ENCODE assay signal across 8 cellular contexts in genomic region chr16:70065746-70066658, GRCh38. TPM values are rescaled to one million over a fixed set of nuclear protein-coding genes. Genes with fewer than 3 reads are reported as not detected.
A peak's percentile ranks its signal among the peaks of the same experiment; 100 is the strongest.
DNase-seq lines count a peak whose midpoint lies in the region; ATAC-seq and TF ChIP-seq lines count a peak whose summit lies in the region.
"Not testable (repeated sequence)": the region's sequence is repeated elsewhere in the genome, so short reads cannot be mapped to it uniquely, and the experiment has no call there.

No MANE protein-coding gene starts in this region.

- not testable (repeated sequence) for H3K9me3 Mint-ChIP-seq in activated B cell treated with CpG ODN at 0.5 μM for 24 hours

- not testable (repeated sequence) for H3K9me3 ChIP-seq in spleen

- CTCF ChIA-PET in activated B cell treated with CpG ODN at 0.5 μM for 24 hours (lab: Charles Lee): not testable (repeated sequence)

- peak overlapping the region; percentile 88 for H3K27ac Mint-ChIP-seq in activated B cell treated with CpG ODN at 0.5 μM for 24 hours

- H3K4me3 Mint-ChIP-seq in activated B cell treated with CpG ODN at 0.5 μM for 24 hours: peak overlapping the region; percentile 90

- TF ChIP-seq POLR2A in spleen (IDR thresholded peaks at IDR 0.05): peak in 1 of 3 donors; percentile 48

- intact Hi-C loops in activated B cell treated with CpG ODN at 0.5 μM for 24 hours (cut with micrococcal nuclease): loop anchor here (1.0 kb wide), 1 partner anchor 48 kb away; the partner anchor contains the start of gene PDPR
- intact Hi-C loops in spleen (cut with DNase I; ENCODE audit: low total_unique reads): not testable (repeated sequence)

- not testable (repeated sequence) for H3K27me3 Mint-ChIP-seq in activated B cell treated with CpG ODN at 0.5 μM for 24 hours

- POLR2A ChIA-PET in activated B cell treated with CpG ODN at 0.5 μM for 24 hours (lab: Charles Lee): not testable (repeated sequence)

- TF ChIP-seq CTCF in activated B cell treated with CpG ODN at 0.5 μM for 24 hours (IDR thresholded peaks at IDR 0.05); cardiac fibroblast (IDR thresholded peaks at IDR 0.05; ENCODE audit: low read depth, low read length); spleen (IDR thresholded peaks at IDR 0.05 in 8 of 11, conservative IDR thresholded peaks at IDR 0.05 in 3 of 11): not testable (repeated sequence)

- peak overlapping the region; percentile 55 to 63 for H3K4me3 ChIP-seq in cardiac fibroblast (replicated peaks in 1 of 2; ENCODE audit: low read depth in 2 of 2, low read length in 2 of 2)
- H3K4me3 ChIP-seq in spleen: peak overlapping the region; percentile 54 to 90 (median 72)

- not testable (repeated sequence) for H3K36me3 Mint-ChIP-seq in activated B cell treated with CpG ODN at 0.5 μM for 24 hours (ENCODE audit: low read depth)

- H3K36me3 ChIP-seq in spleen: not testable (repeated sequence)

- peak; percentile 85 for ATAC-seq in GM19043 (IDR thresholded peaks at IDR 0.05; ENCODE audit: low read depth, unreplicated experiment)
- ATAC-seq in HG03342 (IDR thresholded peaks at IDR 0.05; ENCODE audit: unreplicated experiment): peak; percentile 93
- peak; percentile 93 for ATAC-seq in activated B cell treated with CpG ODN at 0.5 μM for 24 hours (ENCODE audit: low read depth)

- peak; percentile 91 for DNase-seq in AG20443 (ENCODE audit: low spot score)
- peak; percentile 76 for DNase-seq in NCI-H226
- DNase-seq in activated B cell treated with CpG ODN at 0.5 μM for 24 hours: peak; percentile 90
- DNase-seq in cardiac fibroblast (ENCODE audit: low read depth in 2 of 2): peak; percentile 73 to 85
- DNase-seq in iris pigment epithelial cell (ENCODE audit: low read depth): peak; percentile 81
- DNase-seq in spleen: peak; percentile 97

- peaks cover 17% of the 10 kb centered on the region for H3K4me1 Mint-ChIP-seq in activated B cell treated with CpG ODN at 0.5 μM for 24 hours

- H3K27ac ChIP-seq in spleen: peak overlapping the region; percentile 53 to 91 (median 80)

- WGBS in spleen, 5 donors: 0 to 2% (median 1%) methylated on average over 22 to 62 of the region's 62 CpGs

- H3K27me3 ChIP-seq in spleen (replicated peaks in 1 of 7): not testable (repeated sequence)

- H3K4me1 ChIP-seq in spleen: peaks cover 0 to 27% (median 11%) of the 10 kb centered on the region in 6 donors

RNA-seq across cellular contexts. Expression of gene PDPR, which starts 48.1 kb away (rescaled TPM):
- total RNA-seq in activated B cell treated with CpG ODN at 0.5 μM for 24 hours: 20.9 and 22.1 TPM in 2 replicates
- 10 to 100 TPM; 25.3 to 48.4 (median 33.5) TPM for total RNA-seq in spleen
- polyA plus RNA-seq in spleen: 1 to 10 TPM; 4.6 to 9.4 (median 6.4) TPM

Comparison
In these comparisons a context has a peak if more than half of its experiments do, and no peak if none do; other contexts are left out.
1. Peak in every context shown above with its lines: DNase-seq, ATAC-seq, H3K4me3 ChIP-seq and H3K27ac ChIP-seq.